ENCODE assay signal across 23 cellular contexts in genomic region chr17:1545618-1546017, GRCh38.
"Had no signal": no experiment of that assay in that cellular context is flagged by ENCODE, and none has a peak within 500 bp of the region (broad histone marks: within the 10 kb centered on the region; RNA-seq: fewer than 3 reads in every experiment).

No MANE protein-coding gene starts in this region.

- H3K27ac ChIP-seq: esophagus muscularis mucosa, foreskin keratinocyte, heart left ventricle, parathyroid adenoma, right atrium auricular region, suprapubic skin, tibial nerve, WERI-Rb-1 had no signal

- H3K9ac ChIP-seq: parathyroid adenoma had no signal

- H2AFZ ChIP-seq: parathyroid adenoma had no signal

- H3K27me3 ChIP-seq: esophagus muscularis mucosa, foreskin keratinocyte, heart left ventricle, right atrium auricular region, suprapubic skin, tibial nerve had no signal

- H3K4me1 ChIP-seq: esophagus muscularis mucosa, heart left ventricle, parathyroid adenoma, right atrium auricular region, tibial nerve had no signal

- H3K4me3 ChIP-seq: esophagus muscularis mucosa, heart left ventricle, right atrium auricular region, suprapubic skin, tibial nerve had no signal

- DNase-seq: activated CD4-positive, alpha-beta T cell treated with anti-CD3 and anti-CD28 coated beads for 48 hours; activated CD4-positive, alpha-beta T cell treated with anti-CD3 and anti-CD28 coated beads, Interleukin-2, amount 50 U/mL, for 48 hours; activated CD8-positive, alpha-beta memory T cell treated with anti-CD3 and anti-CD28 coated beads for 24 hours; activated effector memory CD4-positive, alpha-beta T cell treated with Interleukin-2 at 50 U/mL for 16 hours; activated naive CD4-positive, alpha-beta T cell treated with Interleukin-2 at 50 U/mL for 16 hours; anterior cingulate cortex; effector memory CD4-positive, alpha-beta T cell; heart left ventricle; left ventricle myocardium superior; midbrain; naive thymus-derived CD8-positive, alpha-beta T cell; nucleus accumbens; stimulated activated CD4-positive, alpha-beta T cell treated with anti-CD3 and anti-CD28 coated beads, Interleukin-4, amount 100 ng/mL, for 1 hour; T-helper 9 cell; WERI-Rb-1 had no signal

- ATAC-seq: activated CD4-positive, CD25-positive, alpha-beta regulatory T cell treated with anti-CD3 and anti-CD28 coated beads, Interleukin-2, amount 50 U/mL, for 24 hours; foreskin keratinocyte; heart left ventricle; left ventricle myocardium superior; naive thymus-derived CD8-positive, alpha-beta T cell; stimulated activated effector memory CD8-positive, alpha-beta T cell treated with anti-CD3 and anti-CD28 coated beads, Interleukin-12 subunit alpha, Interleukin-12 subunit beta, amount 100 ng/mL, for 72 hours had no signal

- H3K9me3 ChIP-seq: esophagus muscularis mucosa, heart left ventricle, right atrium auricular region, suprapubic skin, tibial nerve had no signal
